In genomic region chr17:28598799-28599310, GRCh38 we compare ENCODE assay signal across 1 cellular context.
TF ChIP-seq lines count a peak whose summit lies in the region.

TSS of gene SPAG5 (minus strand) at chr17:28599025. CDS start at chr17:28598946, 79 bp downstream.

TF ChIP-seq in WTC11, 78 proteins besides CTCF, POLR2A, EP300 and RAD21 (continued from another document):
- TF ChIP-seq USF1 (CRISPR knock-in tag; IDR thresholded peaks at IDR 0.05): 0 out of 2 replicates have a peak, but pooled peaks have one; percentile 15
- no peak for TF ChIP-seq CDX4 (CRISPR knock-in tag; IDR thresholded peaks at IDR 0.05; ENCODE audit: borderline replicate concordance)
- TF ChIP-seq NR3C1 (CRISPR knock-in tag; conservative IDR thresholded peaks at IDR 0.05; ENCODE audit: low read depth): no peak
- TF ChIP-seq CREB1 (CRISPR knock-in tag; IDR thresholded peaks at IDR 0.05): no peak
- TF ChIP-seq ATF6 (CRISPR knock-in tag; IDR thresholded peaks at IDR 0.05): no peak
- TF ChIP-seq HMGA2 (CRISPR knock-in tag; IDR thresholded peaks at IDR 0.05): no peak
- peak; percentile 63 for TF ChIP-seq NFYB (CRISPR knock-in tag; conservative IDR thresholded peaks at IDR 0.05; ENCODE audit: low read depth)
- 0 out of 2 replicates have a peak, but pooled peaks have one; percentile 30 for TF ChIP-seq TEAD1 (CRISPR knock-in tag; IDR thresholded peaks at IDR 0.05)
- TF ChIP-seq ZNF138 (CRISPR knock-in tag; conservative IDR thresholded peaks at IDR 0.05): no peak
- no peak for TF ChIP-seq ERG (CRISPR knock-in tag; IDR thresholded peaks at IDR 0.05)
- TF ChIP-seq SMAD3 (CRISPR knock-in tag; IDR thresholded peaks at IDR 0.05; ENCODE audit: borderline replicate concordance): no peak
- TF ChIP-seq HMGXB4 (CRISPR knock-in tag; IDR thresholded peaks at IDR 0.05): peak; percentile 83; the same call in 1 of the 2 replicates
- TF ChIP-seq ATF1 (CRISPR knock-in tag; IDR thresholded peaks at IDR 0.05): 0 out of 2 replicates have a peak, but pooled peaks have one; percentile 11
- no peak for TF ChIP-seq RELA (CRISPR knock-in tag; IDR thresholded peaks at IDR 0.05; ENCODE audit: borderline replicate concordance)
- TF ChIP-seq ZNF263 (CRISPR knock-in tag; IDR thresholded peaks at IDR 0.05; ENCODE audit: low read depth): no peak
- no peak for TF ChIP-seq ZNF281 (CRISPR knock-in tag; IDR thresholded peaks at IDR 0.05)
- TF ChIP-seq STAT6 (CRISPR knock-in tag; conservative IDR thresholded peaks at IDR 0.05; ENCODE audit: low read depth): no peak
- no peak for TF ChIP-seq ZNF671 (CRISPR knock-in tag; IDR thresholded peaks at IDR 0.05)
- peak; percentile 63; the same call in 1 of the 2 replicates for TF ChIP-seq FOXK1 (CRISPR knock-in tag; IDR thresholded peaks at IDR 0.05)
- no peak for TF ChIP-seq AR (CRISPR knock-in tag; IDR thresholded peaks at IDR 0.05)
- TF ChIP-seq NR2C2 (CRISPR knock-in tag; IDR thresholded peaks at IDR 0.05): no peak
- no peak for TF ChIP-seq JAZF1 (CRISPR knock-in tag; IDR thresholded peaks at IDR 0.05)
- TF ChIP-seq KAT7 (CRISPR knock-in tag; IDR thresholded peaks at IDR 0.05; ENCODE audit: borderline replicate concordance): no peak
- TF ChIP-seq E2F1 (CRISPR knock-in tag; IDR thresholded peaks at IDR 0.05): no peak
- TF ChIP-seq CBFB (CRISPR knock-in tag; IDR thresholded peaks at IDR 0.05; ENCODE audit: low read depth): no peak
- no peak for TF ChIP-seq OVOL2 (CRISPR knock-in tag; IDR thresholded peaks at IDR 0.05; ENCODE audit: borderline replicate concordance)
- TF ChIP-seq JUN (CRISPR knock-in tag; IDR thresholded peaks at IDR 0.05): no peak
- TF ChIP-seq FOXJ3 (CRISPR knock-in tag; IDR thresholded peaks at IDR 0.05; ENCODE audit: borderline replicate concordance): no peak
- TF ChIP-seq ZNF396 (CRISPR knock-in tag; IDR thresholded peaks at IDR 0.05; ENCODE audit: borderline replicate concordance): no peak
- no peak for TF ChIP-seq ZNF425 (CRISPR knock-in tag; conservative IDR thresholded peaks at IDR 0.05)
- TF ChIP-seq GABPB1 (CRISPR knock-in tag; IDR thresholded peaks at IDR 0.05): no peak; the same call in 1 of the 2 replicates
- no peak for TF ChIP-seq EMX1 (CRISPR knock-in tag; IDR thresholded peaks at IDR 0.05)
- TF ChIP-seq FOXP1 (CRISPR knock-in tag; IDR thresholded peaks at IDR 0.05; ENCODE audit: borderline replicate concordance): peak; percentile 50; the same call in 1 of the 2 replicates
- no peak for TF ChIP-seq SOX15 (CRISPR knock-in tag; IDR thresholded peaks at IDR 0.05)
- TF ChIP-seq TCF7 (CRISPR knock-in tag; IDR thresholded peaks at IDR 0.05; ENCODE audit: low read depth): no peak
